11 cellular contexts compared by ENCODE assay signal in the genomic region with DNA sequence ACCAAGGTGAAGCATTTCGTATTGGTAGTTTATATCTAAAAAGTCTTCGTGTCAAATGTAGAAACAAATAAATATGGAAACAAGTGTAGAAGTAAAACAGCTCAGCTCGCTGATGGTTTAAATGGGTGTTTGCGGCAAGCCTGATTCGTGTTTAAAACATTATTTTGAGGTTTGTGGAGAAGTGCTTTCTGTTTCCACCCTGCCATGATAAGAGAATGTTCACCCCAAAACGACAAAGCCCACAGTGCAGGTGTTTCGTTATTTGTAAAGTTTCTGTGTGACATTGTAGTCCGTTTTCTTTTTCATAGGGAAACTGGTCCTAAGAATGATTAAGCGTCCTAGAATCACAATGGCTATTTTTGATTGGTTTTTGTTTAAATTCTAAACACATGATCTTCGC.
"Had no signal": no experiment of that assay in that cellular context is flagged by ENCODE, and none has a peak within 500 bp of the region (broad histone marks: within the 10 kb centered on the region; RNA-seq: fewer than 3 reads in every experiment).

No MANE protein-coding gene starts in this region.

- H3K4me1 ChIP-seq: HAP-1 had no signal

- H3K9me3 ChIP-seq: HAP-1 had no signal

- DNase-seq: GM23248, GOT3, H7, H9, HCEC 1CT, HFFc6 had no signal

- H3K4me2 ChIP-seq: GM23338 had no signal

- H3K9ac ChIP-seq: GM23248 had no signal

- ATAC-seq: HCT116 had no signal

- H2AFZ ChIP-seq: GM23248, GM23338 had no signal

- H3K27ac ChIP-seq: GM23248 had no signal

- H3K36me3 ChIP-seq: HAP-1 had no signal

- H3K4me3 ChIP-seq: GM23248, GM23338, HAP-1 had no signal

- FAIRE-seq: H1, H54 had no signal
